ENCODE assay signal across 18 cellular contexts in genomic region chr1:205521646-205522150, GRCh38. TPM values are rescaled to one million over a fixed set of nuclear protein-coding genes. Genes with fewer than 3 reads are reported as not detected.
DNase-seq lines count a peak whose midpoint lies in the region; FAIRE-seq and TF ChIP-seq lines count a peak whose summit lies in the region.
"Had no signal": no experiment of that assay in that cellular context is flagged by ENCODE, and none has a peak within 500 bp of the region (broad histone marks: within the 10 kb centered on the region; RNA-seq: fewer than 3 reads in every experiment).

No MANE protein-coding gene starts in this region.

- H3K79me1 ChIP-seq in H1 (ENCODE audit: low read depth, low read length): peaks cover 10% of the 10 kb centered on the region

- H3K14ac ChIP-seq in H1 (ENCODE audit: insufficient read length): no peak overlapping the region

- H3K4ac ChIP-seq in H1 (replicated peaks; ENCODE audit: insufficient read length, low read depth, low read length): no peak overlapping the region

- H2BK20ac ChIP-seq in H1 (ENCODE audit: low read length): no peak overlapping the region

- TF ChIP-seq RAD21 in H1 (IDR thresholded peaks at IDR 0.05 in 1 of 2, conservative IDR thresholded peaks at IDR 0.05 in 1 of 2; ENCODE audit: low read depth in 2 of 2, low read length in 2 of 2): no peak

- TF ChIP-seq CTCF in H1 (IDR thresholded peaks at IDR 0.05; ENCODE audit: control extremely low read depth in 1 of 3, insufficient read depth in 1 of 3, low read depth in 1 of 3, low read length in 3 of 3): no peak

- no peak overlapping the region for H3K27ac ChIP-seq in H1 (ENCODE audit: low read depth, low read length)
- H3K27ac ChIP-seq: BLaER1 treated with 17β-estradiol and CSF1 and Interleukin-3, amounts not matched to agents 10 nM and 100 nM; PC-9 had no signal

- H3K23ac ChIP-seq in H1 (ENCODE audit: insufficient read length): no peak overlapping the region

- no peak overlapping the region for H2BK120ac ChIP-seq in H1 (replicated peaks; ENCODE audit: low read depth, low read length)

- no peak overlapping the region for H3K9ac ChIP-seq in H1 (replicated peaks in 1 of 4; ENCODE audit: extremely low read depth in 1 of 4, low read depth in 3 of 4, low read length in 3 of 4)
- H3K9ac ChIP-seq: BLaER1 treated with 17β-estradiol and CSF1 and Interleukin-3, amounts not matched to agents 10 nM and 100 nM had no signal

- CTCF ChIA-PET in H1 (lab: Charles Lee; ENCODE audit: partially characterized antibody): interaction anchor here (0.5 to 47.3 kb wide), 20 partner anchors 13 to 1366 kb away, joined by 3 to 1626 read pairs (median 8); partner anchors contain the start of genes CDK18 and LEMD1

- peak overlapping the region; percentile 56; the same call in 1 of the 2 replicates for H2BK5ac ChIP-seq in H1 (ENCODE audit: low read depth, low read length)

- no peaks in the 10 kb centered on the region for H3K9me3 ChIP-seq in H1 (ENCODE audit: insufficient read depth in 2 of 2, low read depth in 1 of 2, low read length in 1 of 2)
- H3K9me3 ChIP-seq: BLaER1 treated with 17β-estradiol and CSF1 and Interleukin-3, amounts not matched to agents 10 nM and 100 nM had no signal

- POLR2A ChIA-PET in H1 (lab: Charles Lee; ENCODE audit: partially characterized antibody): interaction anchor here (0.8 to 2.8 kb wide), 8 partner anchors 9 to 124 kb away, joined by 3 to 9 read pairs (median 4); no protein-coding TSS in a partner anchor

- H3K79me2 ChIP-seq in H1 (ENCODE audit: control insufficient read depth in 1 of 2, insufficient read depth in 2 of 2, low read length in 2 of 2): no peaks in the 10 kb centered on the region

- no peak overlapping the region for H2AK5ac ChIP-seq in H1 (ENCODE audit: low read depth, low read length)

- H2AFZ ChIP-seq in H1 (ENCODE audit: low read length): no peak overlapping the region
- H2AFZ ChIP-seq: PC-9 had no signal

- H3K56ac ChIP-seq in H1 (replicated peaks; ENCODE audit: insufficient read length, low read depth, low read length): no peak overlapping the region

- H3K18ac ChIP-seq in H1 (ENCODE audit: extremely low read depth, low read length): no peak overlapping the region

- no peak overlapping the region for H3K4me3 ChIP-seq in H1 (ENCODE audit: extremely low read depth in 1 of 4, insufficient read depth in 2 of 4, low read depth in 3 of 4, low read length in 4 of 4)
- H3K4me3 ChIP-seq in H7 (ENCODE audit: insufficient read depth, low read depth, low read length): no peak overlapping the region
- H3K4me3 ChIP-seq: BLaER1 treated with 17β-estradiol and CSF1 and Interleukin-3, amounts not matched to agents 10 nM and 100 nM; PC-9 had no signal

- 87% methylated on average over 8 of the region's 8 CpGs; no CpG with 5 or more reads in 1 of the 2 experiments for WGBS in H1 (ENCODE audit: extremely low coverage in 1 of 2, insufficient coverage in 1 of 2, insufficient read length in 1 of 2, insufficient replicate concordance in 2 of 2, low coverage in 1 of 2, low lambda C conversion rate in 2 of 2, missing lambda C conversion rate in 1 of 2), 2 experiments

- no peak overlapping the region for H3K4me2 ChIP-seq in H1 (ENCODE audit: insufficient read depth in 1 of 2, low read depth in 2 of 2, low read length in 2 of 2)
- H3K4me2 ChIP-seq: PC-9 had no signal

- peaks cover 0 to 14% (median 7%) of the 10 kb centered on the region in 4 experiments; a peak in 1 of 8 replicates for H3K36me3 ChIP-seq in H1 (ENCODE audit: control insufficient read depth in 2 of 4, insufficient read depth in 4 of 4, low read length in 3 of 4)
- peaks cover 6% of the 10 kb centered on the region for H3K36me3 ChIP-seq in H7 (replicated peaks; ENCODE audit: control insufficient read depth, insufficient read depth, low read length)

- H3K27me3 ChIP-seq in H1 (replicated peaks in 1 of 4; ENCODE audit: control insufficient read depth in 3 of 4, extremely low read depth in 1 of 4, insufficient read depth in 3 of 4, low read length in 3 of 4) (no peaks in the 10 kb centered on the region), H7 (ENCODE audit: control insufficient read depth, insufficient read depth, low read length) (no peaks in the 10 kb centered on the region)
- H3K27me3 ChIP-seq: BLaER1 treated with 17β-estradiol and CSF1 and Interleukin-3, amounts not matched to agents 10 nM and 100 nM had no signal

- H2BK15ac ChIP-seq in H1 (ENCODE audit: low read length): 0 out of 2 replicates have a peak overlapping the region, but pooled peaks have one; percentile 46

- FAIRE-seq in H1 (lab: Jason Lieb, UNC): no peak
- FAIRE-seq: GM19239 had no signal

- H3K4me1 ChIP-seq in H1 (replicated peaks in 1 of 4; ENCODE audit: control insufficient read depth in 3 of 4, insufficient read depth in 4 of 4, low read length in 3 of 4): peaks cover 4 to 29% (median 19%) of the 10 kb centered on the region in 4 experiments

- no peak overlapping the region for H4K5ac ChIP-seq in H1 (ENCODE audit: insufficient read length, low read depth, low read length)

- H4K91ac ChIP-seq in H1 (replicated peaks; ENCODE audit: insufficient read length, low read length): no peak overlapping the region

- TF ChIP-seq POLR2A in H1 (IDR thresholded peaks at IDR 0.05; ENCODE audit: control extremely low read depth in 1 of 2, low read depth in 2 of 2, low read length in 2 of 2): no peak

- no peak for TF ChIP-seq EP300 in H1 (IDR thresholded peaks at IDR 0.05; ENCODE audit: borderline replicate concordance in 1 of 2, low read depth in 2 of 2, low read length in 2 of 2)

- DNase-seq in NCI-H2227 (lab: John Stamatoyannopoulos, UW; ENCODE audit: unreplicated experiment) (peak; percentile 35), NCI-H2227 treated with DMSO at 0.1 percent for 48 hours (lab: John Stamatoyannopoulos, UW) (no peak), NCI-H524 treated with DMSO at 0.1 percent for 48 hours (lab: John Stamatoyannopoulos, UW) (peak; percentile 87), H1 (ENCODE audit: low read depth in 1 of 2, low spot score in 2 of 2) (no peak), retina (peak; percentile 48), DMS153 (lab: John Stamatoyannopoulos, UW) (no peak), H7 (no peak)
- no peak for DNase-seq in activated T-cell treated with anti-CD3 and anti-CD28 coated beads, Interleukin-2, amount 50 U/mL, for 48 hours
- DNase-seq: EL, H9, Kasumi-1, MM.1S, NCI-H1105, NCI-H187, NCI-H748 treated with DMSO at 0.1 percent for 48 hours, PC-9 had no signal

- H4K8ac ChIP-seq in H1 (ENCODE audit: extremely low read depth, insufficient read depth, low read length): no peak overlapping the region; the same call in 1 of the 2 replicates

- H2BK12ac ChIP-seq in H1 (ENCODE audit: low read depth, low read length): peak overlapping the region; percentile 23; the same call in 1 of the 2 replicates

- H3K23me2 ChIP-seq in H1 (ENCODE audit: low read depth, low read length): no peaks in the 10 kb centered on the region

- H4K20me1 ChIP-seq in H1 (replicated peaks in 1 of 2; ENCODE audit: control insufficient read depth in 1 of 2, insufficient read depth in 2 of 2, low read length in 2 of 2): peaks cover 7 to 13% of the 10 kb centered on the region in 2 experiments

TF ChIP-seq in H1, 55 proteins besides CTCF, POLR2A, EP300 and RAD21:
- TF ChIP-seq SRF (IDR thresholded peaks at IDR 0.05; ENCODE audit: low read depth, low read length) (no peak), HDAC6 (IDR thresholded peaks at IDR 0.05; ENCODE audit: low read depth, low read length) (no peak)

RNA-seq across cellular contexts. Expression of gene CDK18, which starts 17.2 kb away (rescaled TPM):
- 40.9 and 44.0 TPM in 2 replicates for total RNA-seq in H1 (2021; fragmentation: NEBNext Ultra II Directional; extraction: Animal tissue kit (Norgen Biotek cat#: 25700))
- 31.2 and 50.3 TPM in 2 replicates for polyA plus RNA-seq in H1 (2011; rRNA removed)
- 19.7 TPM for polyA plus RNA-seq in H1 (2011; cell fraction: cytosol; rRNA removed)
- 102 TPM for polyA plus RNA-seq in H1 (2011; cell fraction: nucleus; rRNA removed)
- polyA plus RNA-seq in H1 (2012, experiment 1 of 2): 35.9 to 57.1 TPM (median 46.6 TPM) in 4 replicates
- polyA plus RNA-seq in H1 (2012, experiment 2 of 2): 29.8 TPM
- polyA plus RNA-seq in H1 (2013, experiment 1 of 2): 31.5 TPM
- polyA plus RNA-seq in H1 (2013, experiment 2 of 2): 31.7 TPM
- 37.0 and 48.0 TPM in 2 replicates for polyA minus RNA-seq in H1 (2011; rRNA and poly(A)+ RNA removed)
- polyA minus RNA-seq in H1 (2011; cell fraction: cytosol; rRNA and poly(A)+ RNA removed): 25.8 TPM
- 61.8 TPM for polyA minus RNA-seq in H1 (2011; cell fraction: nucleus; rRNA and poly(A)+ RNA removed)
- total RNA-seq in H7 (2014; rRNA removed; shearing (Covaris generic)): 48.3 and 52.0 TPM in 2 replicates

Comparison
In these comparisons a context has a peak if more than half of its experiments do, and no peak if none do; other contexts are left out.
1. DNase-seq: peak in NCI-H2227 (single experiment), NCI-H524 treated with DMSO at 0.1 percent for 48 hours (single experiment) and retina (single experiment); none in NCI-H2227 treated with DMSO at 0.1 percent for 48 hours (single experiment), H1 (0 of 2), activated T-cell treated with anti-CD3 and anti-CD28 coated beads, Interleukin-2, amount 50 U/mL, for 48 hours (0 of 2), DMS153 (single experiment) and H7 (single experiment).